ENCODE assay signal across 8 cellular contexts in the genomic region with DNA sequence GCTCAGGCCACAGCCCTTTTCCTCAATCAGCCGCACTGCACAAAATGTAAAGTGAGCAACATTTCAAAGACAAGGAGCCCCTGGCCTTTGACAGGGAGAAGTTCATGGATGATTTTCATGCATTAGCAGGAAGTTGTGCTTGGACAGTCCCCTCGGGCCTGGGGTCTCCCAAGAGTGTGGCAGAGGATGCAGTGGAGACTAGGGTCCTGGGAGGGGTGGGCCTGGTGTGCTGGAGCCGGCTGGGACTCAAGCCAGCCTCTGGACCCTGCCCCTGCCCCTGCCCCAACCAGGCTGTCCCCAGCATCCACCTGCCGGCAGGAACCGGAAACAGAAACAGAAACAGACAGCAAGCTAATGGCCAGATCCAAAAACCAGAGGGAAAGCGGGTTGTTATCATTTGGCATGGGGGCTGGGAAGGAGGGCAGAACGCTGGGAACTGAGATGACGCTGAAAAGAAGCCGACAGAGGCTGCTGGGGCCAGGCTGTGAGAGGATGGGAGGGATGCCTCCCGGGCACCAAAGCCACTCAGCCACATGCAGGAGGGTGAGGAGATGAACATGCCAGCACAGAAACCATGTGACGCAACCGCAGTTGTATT. TPM values are rescaled to one million over a fixed set of nuclear protein-coding genes. Genes with fewer than 3 reads are reported as not detected.
DNase-seq lines count a peak whose midpoint lies in the region; ATAC-seq and TF ChIP-seq lines count a peak whose summit lies in the region.

No MANE protein-coding gene starts in this region.

- H3K4me3 ChIP-seq in AG04449 (ENCODE audit: low read depth, low read length) (peak overlapping the region; percentile 81), HEK293 (ENCODE audit: low read depth, low read length) (no peak overlapping the region)

- peaks cover 3% of the 10 kb centered on the region; the same call in 1 of the 2 replicates for H3K4me1 ChIP-seq in HEK293 (ENCODE audit: control insufficient read depth, insufficient read depth, low read length)

- no peaks in the 10 kb centered on the region for H3K9me3 ChIP-seq in HEK293 (ENCODE audit: control insufficient read depth, insufficient read depth, low read depth, low read length)

- no peak for ATAC-seq in effector memory CD8-positive, alpha-beta T cell (replicated peaks)
- ATAC-seq in naive B cell (ENCODE audit: low read depth in 2 of 2) = no peak
- ATAC-seq in HG03571 (IDR thresholded peaks at IDR 0.05; ENCODE audit: unreplicated experiment) = no peak
- no peak for ATAC-seq in GM19023 (IDR thresholded peaks at IDR 0.05; ENCODE audit: unreplicated experiment)
- ATAC-seq in GM18907 (IDR thresholded peaks at IDR 0.05; ENCODE audit: unreplicated experiment) = no peak

- H3K4me3 Mint-ChIP-seq in effector memory CD8-positive, alpha-beta T cell = peak overlapping the region; percentile 48 to 65
- peak overlapping the region in 7 of 8 donors; percentile 9 to 78 (median 57) for H3K4me3 Mint-ChIP-seq in naive B cell

- CTCF ChIA-PET in AG04449 (lab: Yijun Ruan, JAX) (interaction anchor here (1.2 to 1.4 kb wide), 2 partner anchors 21 to 41 kb away, joined by 3 read pairs; no protein-coding TSS in a partner anchor), HEK293 (lab: Yijun Ruan, JAX) (interaction anchor here (0.6 kb wide), 1 partner anchor 107 kb away, joined by 3 read pairs; no protein-coding TSS in a partner anchor)

- H3K27ac ChIP-seq in HEK293 (ENCODE audit: extremely low read depth, low read depth, low read length) = no peak overlapping the region

- peaks cover 4% of the 10 kb centered on the region for H3K36me3 Mint-ChIP-seq in effector memory CD8-positive, alpha-beta T cell (ENCODE audit: insufficient read depth)
- H3K36me3 Mint-ChIP-seq in naive B cell = no peaks in the 10 kb centered on the region

- POLR2A ChIA-PET in AG04449 (lab: Yijun Ruan, JAX) = interaction anchor here (0.9 kb wide), 1 partner anchor 61 kb away, joined by 4 read pairs; no protein-coding TSS in a partner anchor
- POLR2A ChIA-PET in HEK293 (lab: Yijun Ruan, JAX) = no interaction called here

- H3K27me3 Mint-ChIP-seq in effector memory CD8-positive, alpha-beta T cell = peaks cover 38 to 48% of the 10 kb centered on the region in 2 donors
- peaks cover 45 to 55% (median 47%) of the 10 kb centered on the region in 3 donors for H3K27me3 Mint-ChIP-seq in naive B cell

- TF ChIP-seq CTCF in AG04449 (IDR thresholded peaks at IDR 0.05; ENCODE audit: insufficient read depth, low read length, missing control alignments) (no peak), HEK293 (tag by site-specific recombination; IDR thresholded peaks at IDR 0.05) (no peak)

- H3K27ac Mint-ChIP-seq in effector memory CD8-positive, alpha-beta T cell = no peak overlapping the region
- no peak overlapping the region for H3K27ac Mint-ChIP-seq in naive B cell

- peaks cover 0 to 16% of the 10 kb centered on the region in 2 experiments; a peak in 1 of 3 replicates for H3K36me3 ChIP-seq in HEK293 (ENCODE audit: control insufficient read depth in 2 of 2, insufficient read depth in 1 of 2, low read length in 2 of 2)

- peaks cover 0 to 13% of the 10 kb centered on the region in 2 donors for H3K9me3 Mint-ChIP-seq in effector memory CD8-positive, alpha-beta T cell
- peaks cover 0 to 11% (median 3%) of the 10 kb centered on the region in 7 donors for H3K9me3 Mint-ChIP-seq in naive B cell

- no peak for DNase-seq in AG04449 (ENCODE audit: low read depth, low spot score)
- no peak for DNase-seq in effector memory CD8-positive, alpha-beta T cell
- no peak for DNase-seq in naive B cell
- DNase-seq in NCI-H774 (lab: John Stamatoyannopoulos, UW) = no peak

- peaks cover 12 to 13% of the 10 kb centered on the region in 2 donors for H3K4me1 Mint-ChIP-seq in effector memory CD8-positive, alpha-beta T cell (ENCODE audit: low read depth in 2 of 2)
- peaks cover 10 to 19% (median 14%) of the 10 kb centered on the region in 3 donors for H3K4me1 Mint-ChIP-seq in naive B cell

TF ChIP-seq in HEK293, 187 proteins besides CTCF, POLR2A, EP300 and RAD21 (continues in another document):
- TF ChIP-seq, protein P1, sequence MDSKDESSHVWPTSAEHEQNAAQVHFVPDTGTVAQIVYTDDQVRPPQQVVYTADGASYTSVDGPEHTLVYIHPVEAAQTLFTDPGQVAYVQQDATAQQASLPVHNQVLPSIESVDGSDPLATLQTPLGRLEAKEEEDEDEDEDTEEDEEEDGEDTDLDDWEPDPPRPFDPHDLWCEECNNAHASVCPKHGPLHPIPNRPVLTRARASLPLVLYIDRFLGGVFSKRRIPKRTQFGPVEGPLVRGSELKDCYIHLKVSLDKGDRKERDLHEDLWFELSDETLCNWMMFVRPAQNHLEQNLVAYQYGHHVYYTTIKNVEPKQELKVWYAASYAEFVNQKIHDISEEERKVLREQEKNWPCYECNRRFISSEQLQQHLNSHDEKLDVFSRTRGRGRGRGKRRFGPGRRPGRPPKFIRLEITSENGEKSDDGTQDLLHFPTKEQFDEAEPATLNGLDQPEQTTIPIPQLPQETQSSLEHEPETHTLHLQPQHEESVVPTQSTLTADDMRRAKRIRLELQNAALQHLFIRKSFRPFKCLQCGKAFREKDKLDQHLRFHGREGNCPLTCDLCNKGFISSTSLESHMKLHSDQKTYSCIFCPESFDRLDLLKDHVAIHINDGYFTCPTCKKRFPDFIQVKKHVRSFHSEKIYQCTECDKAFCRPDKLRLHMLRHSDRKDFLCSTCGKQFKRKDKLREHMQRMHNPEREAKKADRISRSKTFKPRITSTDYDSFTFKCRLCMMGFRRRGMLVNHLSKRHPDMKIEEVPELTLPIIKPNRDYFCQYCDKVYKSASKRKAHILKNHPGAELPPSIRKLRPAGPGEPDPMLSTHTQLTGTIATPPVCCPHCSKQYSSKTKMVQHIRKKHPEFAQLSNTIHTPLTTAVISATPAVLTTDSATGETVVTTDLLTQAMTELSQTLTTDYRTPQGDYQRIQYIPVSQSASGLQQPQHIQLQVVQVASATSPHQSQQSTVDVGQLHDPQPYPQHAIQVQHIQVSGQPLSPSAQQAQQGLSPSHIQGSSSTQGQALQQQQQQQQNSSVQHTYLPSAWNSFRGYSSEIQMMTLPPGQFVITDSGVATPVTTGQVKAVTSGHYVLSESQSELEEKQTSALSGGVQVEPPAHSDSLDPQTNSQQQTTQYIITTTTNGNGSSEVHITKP (tag by site-specific recombination; IDR thresholded peaks at IDR 0.05) = 0 out of 2 replicates have a peak, but pooled peaks have one; percentile 37
- TF ChIP-seq ZNF76 (tag by site-specific recombination; IDR thresholded peaks at IDR 0.05; ENCODE audit: borderline replicate concordance, low read depth) = peak; percentile 71; the same call in 1 of the 2 replicates
- TF ChIP-seq, protein P2, sequence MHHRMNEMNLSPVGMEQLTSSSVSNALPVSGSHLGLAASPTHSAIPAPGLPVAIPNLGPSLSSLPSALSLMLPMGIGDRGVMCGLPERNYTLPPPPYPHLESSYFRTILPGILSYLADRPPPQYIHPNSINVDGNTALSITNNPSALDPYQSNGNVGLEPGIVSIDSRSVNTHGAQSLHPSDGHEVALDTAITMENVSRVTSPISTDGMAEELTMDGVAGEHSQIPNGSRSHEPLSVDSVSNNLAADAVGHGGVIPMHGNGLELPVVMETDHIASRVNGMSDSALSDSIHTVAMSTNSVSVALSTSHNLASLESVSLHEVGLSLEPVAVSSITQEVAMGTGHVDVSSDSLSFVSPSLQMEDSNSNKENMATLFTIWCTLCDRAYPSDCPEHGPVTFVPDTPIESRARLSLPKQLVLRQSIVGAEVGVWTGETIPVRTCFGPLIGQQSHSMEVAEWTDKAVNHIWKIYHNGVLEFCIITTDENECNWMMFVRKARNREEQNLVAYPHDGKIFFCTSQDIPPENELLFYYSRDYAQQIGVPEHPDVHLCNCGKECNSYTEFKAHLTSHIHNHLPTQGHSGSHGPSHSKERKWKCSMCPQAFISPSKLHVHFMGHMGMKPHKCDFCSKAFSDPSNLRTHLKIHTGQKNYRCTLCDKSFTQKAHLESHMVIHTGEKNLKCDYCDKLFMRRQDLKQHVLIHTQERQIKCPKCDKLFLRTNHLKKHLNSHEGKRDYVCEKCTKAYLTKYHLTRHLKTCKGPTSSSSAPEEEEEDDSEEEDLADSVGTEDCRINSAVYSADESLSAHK (tag by site-specific recombination; IDR thresholded peaks at IDR 0.05) = 0 out of 2 replicates have a peak, but pooled peaks have one; percentile 12
- TF ChIP-seq ZBTB17 (tag by site-specific recombination; IDR thresholded peaks at IDR 0.05) = 0 out of 2 replicates have a peak, but pooled peaks have one; percentile 46
- TF ChIP-seq, protein P3, sequence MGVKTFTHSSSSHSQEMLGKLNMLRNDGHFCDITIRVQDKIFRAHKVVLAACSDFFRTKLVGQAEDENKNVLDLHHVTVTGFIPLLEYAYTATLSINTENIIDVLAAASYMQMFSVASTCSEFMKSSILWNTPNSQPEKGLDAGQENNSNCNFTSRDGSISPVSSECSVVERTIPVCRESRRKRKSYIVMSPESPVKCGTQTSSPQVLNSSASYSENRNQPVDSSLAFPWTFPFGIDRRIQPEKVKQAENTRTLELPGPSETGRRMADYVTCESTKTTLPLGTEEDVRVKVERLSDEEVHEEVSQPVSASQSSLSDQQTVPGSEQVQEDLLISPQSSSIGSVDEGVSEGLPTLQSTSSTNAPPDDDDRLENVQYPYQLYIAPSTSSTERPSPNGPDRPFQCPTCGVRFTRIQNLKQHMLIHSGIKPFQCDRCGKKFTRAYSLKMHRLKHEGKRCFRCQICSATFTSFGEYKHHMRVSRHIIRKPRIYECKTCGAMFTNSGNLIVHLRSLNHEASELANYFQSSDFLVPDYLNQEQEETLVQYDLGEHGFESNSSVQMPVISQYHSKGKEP (tag by site-specific recombination; IDR thresholded peaks at IDR 0.05) = 0 out of 2 replicates have a peak, but pooled peaks have one; percentile 10

RNA-seq across cellular contexts. Expression of a gene that starts 2.3 kb away (rescaled TPM):
- polyA plus RNA-seq in naive B cell (ENCODE audit: low read depth in 6 of 6) = under 1 TPM in 5 of 6 donors, not detected in 1; 0.20 to 0.70 (median 0.40) TPM
